ENCODE assay signal across 1 cellular context in the genomic region with DNA sequence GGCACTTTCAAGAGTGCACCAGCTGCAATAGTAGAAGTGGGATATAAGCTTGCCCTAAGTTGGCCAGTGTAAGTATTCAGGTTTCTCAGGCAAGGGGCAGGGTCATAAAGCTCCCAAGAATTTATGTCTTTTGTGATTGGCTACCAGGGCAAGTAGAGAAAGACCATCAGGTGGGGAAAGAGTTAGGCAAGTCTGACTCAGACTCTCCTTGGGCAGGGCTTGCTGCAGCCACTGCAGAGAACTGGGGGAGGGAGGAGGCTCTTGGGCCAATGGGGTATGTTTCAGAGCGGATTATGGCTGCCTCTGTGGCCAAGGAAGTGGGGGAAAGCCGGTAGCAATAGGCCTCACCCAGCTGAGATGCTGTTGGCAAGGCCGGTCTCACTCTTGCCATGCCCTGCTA.
TF ChIP-seq lines count a peak whose summit lies in the region.

No MANE protein-coding gene starts in this region.

TF ChIP-seq in WTC11, 78 proteins besides CTCF, POLR2A, EP300 and RAD21 (continued from another document):
- TF ChIP-seq, protein P1, sequence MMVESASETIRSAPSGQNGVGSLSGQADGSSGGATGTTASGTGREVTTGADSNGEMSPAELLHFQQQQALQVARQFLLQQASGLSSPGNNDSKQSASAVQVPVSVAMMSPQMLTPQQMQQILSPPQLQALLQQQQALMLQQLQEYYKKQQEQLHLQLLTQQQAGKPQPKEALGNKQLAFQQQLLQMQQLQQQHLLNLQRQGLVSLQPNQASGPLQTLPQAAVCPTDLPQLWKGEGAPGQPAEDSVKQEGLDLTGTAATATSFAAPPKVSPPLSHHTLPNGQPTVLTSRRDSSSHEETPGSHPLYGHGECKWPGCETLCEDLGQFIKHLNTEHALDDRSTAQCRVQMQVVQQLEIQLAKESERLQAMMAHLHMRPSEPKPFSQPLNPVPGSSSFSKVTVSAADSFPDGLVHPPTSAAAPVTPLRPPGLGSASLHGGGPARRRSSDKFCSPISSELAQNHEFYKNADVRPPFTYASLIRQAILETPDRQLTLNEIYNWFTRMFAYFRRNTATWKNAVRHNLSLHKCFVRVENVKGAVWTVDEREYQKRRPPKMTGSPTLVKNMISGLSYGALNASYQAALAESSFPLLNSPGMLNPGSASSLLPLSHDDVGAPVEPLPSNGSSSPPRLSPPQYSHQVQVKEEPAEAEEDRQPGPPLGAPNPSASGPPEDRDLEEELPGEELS (CRISPR knock-in tag; IDR thresholded peaks at IDR 0.05): no peak
